ENCODE assay signal across 25 cellular contexts in the genomic region with DNA sequence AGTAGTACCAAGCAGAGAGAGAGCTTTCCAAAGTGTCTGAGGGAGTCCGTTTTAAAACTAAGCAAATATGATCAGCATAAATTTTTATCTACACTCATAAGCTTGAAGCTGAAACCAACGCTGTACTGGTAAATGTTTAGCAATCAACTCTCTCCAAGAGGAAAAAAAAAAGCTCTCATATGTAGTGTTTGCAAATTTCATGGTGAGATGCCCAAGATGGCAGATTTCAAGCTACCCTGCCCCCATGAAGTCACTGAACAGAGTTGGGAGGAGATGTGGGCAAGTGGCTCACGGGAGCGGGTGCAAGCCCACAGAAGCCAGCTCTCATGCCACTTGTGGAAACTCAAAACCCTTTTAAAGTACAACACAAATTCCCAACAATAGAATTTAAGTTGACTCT.
"Had no signal": no experiment of that assay in that cellular context is flagged by ENCODE, and none has a peak within 500 bp of the region (broad histone marks: within the 10 kb centered on the region; RNA-seq: fewer than 3 reads in every experiment).

No MANE protein-coding gene starts in this region.

- H3K9me3 ChIP-seq: mucosa of descending colon, ovary, sigmoid colon, spleen, suprapubic skin, thoracic aorta, tibial nerve, upper lobe of left lung had no signal

- DNase-seq: heart right ventricle; kidney glomerular epithelial cell; left cardiac atrium; midbrain; mucosa of descending colon; naive thymus-derived CD4-positive, alpha-beta T cell; ovary; retina; right cardiac atrium; sigmoid colon; small intestine; spleen; stimulated activated CD4-positive, alpha-beta T cell treated with anti-CD3 and anti-CD28 coated beads, Interleukin-4, amount 100 ng/mL, for 24 hours; stimulated activated naive CD4-positive, alpha-beta T cell had no signal

- H3K4me2 ChIP-seq: hepatocyte had no signal

- H2AFZ ChIP-seq: hepatocyte had no signal

- H3K4me3 ChIP-seq: heart right ventricle, hepatocyte, mucosa of descending colon, ovary, sigmoid colon, spleen, suprapubic skin, thoracic aorta, tibial nerve, upper lobe of left lung had no signal

- H3K4me1 ChIP-seq: heart right ventricle, sigmoid colon, spleen, suprapubic skin, tibial nerve, upper lobe of left lung had no signal

- H3K27me3 Mint-ChIP-seq: naive thymus-derived CD4-positive, alpha-beta T cell; natural killer cell treated with Interleukin-12 subunit alpha and Interleukin-12 subunit beta and Interleukin-15 and Interleukin-18, amount 100 ng/mL, for 72 hours; progenitor cell of endocrine pancreas; stimulated activated naive CD8-positive, alpha-beta T cell treated with anti-CD3 and anti-CD28 coated beads, Interleukin-15, Interleukin-2, amounts not matched to agents 100 ng/mL and 50 ng/mL, for 24 hours had no signal

- H3K36me3 Mint-ChIP-seq: memory B cell; naive thymus-derived CD4-positive, alpha-beta T cell; natural killer cell treated with Interleukin-12 subunit alpha and Interleukin-12 subunit beta and Interleukin-15 and Interleukin-18, amount 100 ng/mL, for 72 hours; stimulated activated effector memory CD8-positive, alpha-beta T cell treated with anti-CD3 and anti-CD28 coated beads, Interleukin-12 subunit alpha, Interleukin-12 subunit beta, amount 100 ng/mL, for 72 hours had no signal

- H3K27ac ChIP-seq: heart right ventricle, hepatocyte, ovary, sigmoid colon, spleen, suprapubic skin, thoracic aorta, tibial nerve, upper lobe of left lung had no signal

- ATAC-seq: heart right ventricle; left cardiac atrium; left lobe of liver; mucosa of descending colon; naive thymus-derived CD4-positive, alpha-beta T cell; natural killer cell treated with Interleukin-12 subunit alpha and Interleukin-12 subunit beta and Interleukin-15 and Interleukin-18, amount 100 ng/mL, for 72 hours; right cardiac atrium; stimulated activated effector memory CD8-positive, alpha-beta T cell treated with anti-CD3 and anti-CD28 coated beads, Interleukin-12 subunit alpha, Interleukin-12 subunit beta, amount 100 ng/mL, for 72 hours had no signal

- H3K4me3 Mint-ChIP-seq: memory B cell; naive thymus-derived CD4-positive, alpha-beta T cell; natural killer cell treated with Interleukin-12 subunit alpha and Interleukin-12 subunit beta and Interleukin-15 and Interleukin-18, amount 100 ng/mL, for 72 hours; stimulated activated effector memory CD8-positive, alpha-beta T cell treated with anti-CD3 and anti-CD28 coated beads, Interleukin-12 subunit alpha, Interleukin-12 subunit beta, amount 100 ng/mL, for 72 hours; stimulated activated naive CD8-positive, alpha-beta T cell treated with anti-CD3 and anti-CD28 coated beads, Interleukin-15, Interleukin-2, amounts not matched to agents 100 ng/mL and 50 ng/mL, for 24 hours had no signal

- H3K4me1 Mint-ChIP-seq: memory B cell; naive thymus-derived CD4-positive, alpha-beta T cell; stimulated activated effector memory CD8-positive, alpha-beta T cell treated with anti-CD3 and anti-CD28 coated beads, Interleukin-12 subunit alpha, Interleukin-12 subunit beta, amount 100 ng/mL, for 72 hours had no signal

- H3K9me3 Mint-ChIP-seq: memory B cell; natural killer cell treated with Interleukin-12 subunit alpha and Interleukin-12 subunit beta and Interleukin-15 and Interleukin-18, amount 100 ng/mL, for 72 hours; stimulated activated naive CD8-positive, alpha-beta T cell treated with anti-CD3 and anti-CD28 coated beads, Interleukin-15, Interleukin-2, amounts not matched to agents 100 ng/mL and 50 ng/mL, for 24 hours had no signal

- H3K27ac Mint-ChIP-seq: memory B cell; naive thymus-derived CD4-positive, alpha-beta T cell; natural killer cell treated with Interleukin-12 subunit alpha and Interleukin-12 subunit beta and Interleukin-15 and Interleukin-18, amount 100 ng/mL, for 72 hours; progenitor cell of endocrine pancreas; stimulated activated effector memory CD8-positive, alpha-beta T cell treated with anti-CD3 and anti-CD28 coated beads, Interleukin-12 subunit alpha, Interleukin-12 subunit beta, amount 100 ng/mL, for 72 hours; stimulated activated naive CD8-positive, alpha-beta T cell treated with anti-CD3 and anti-CD28 coated beads, Interleukin-15, Interleukin-2, amounts not matched to agents 100 ng/mL and 50 ng/mL, for 24 hours had no signal

- H3K36me3 ChIP-seq: heart right ventricle, ovary, sigmoid colon, spleen, suprapubic skin, thoracic aorta, tibial nerve, upper lobe of left lung had no signal

- H3K27me3 ChIP-seq: heart right ventricle, hepatocyte, ovary, sigmoid colon, spleen, suprapubic skin, tibial nerve, upper lobe of left lung had no signal
